28 cellular contexts compared by ENCODE assay signal in genomic region chr7:81865754-81866153, GRCh38.
"Had no signal": no experiment of that assay in that cellular context is flagged by ENCODE, and none has a peak within 500 bp of the region (broad histone marks: within the 10 kb centered on the region; RNA-seq: fewer than 3 reads in every experiment).

No MANE protein-coding gene starts in this region.

- H3K27me3 ChIP-seq: neural progenitor cell, ovary, right lobe of liver, spleen, suprapubic skin, testis, tibial artery, transverse colon, upper lobe of right lung, uterus had no signal

- H2AFZ ChIP-seq: neural progenitor cell, parathyroid adenoma had no signal

- H3K4me2 ChIP-seq: neural progenitor cell, smooth muscle cell had no signal

- H3K36me3 ChIP-seq: neural progenitor cell, ovary, right lobe of liver, spleen, suprapubic skin, tibial artery, transverse colon, upper lobe of right lung, uterus had no signal

- H3K4me3 ChIP-seq: neural progenitor cell, ovary, psoas muscle, right lobe of liver, skin epidermis, smooth muscle cell, spleen, suprapubic skin, testis, tibial artery, transverse colon, upper lobe of right lung, uterus had no signal

- H3K79me2 ChIP-seq: parathyroid adenoma had no signal

- DNase-seq: naive thymus-derived CD8-positive, alpha-beta T cell; occipital lobe; ovary; posterior cingulate gyrus; psoas muscle; right cardiac atrium; right lobe of liver; spleen; stimulated activated CD4-positive, alpha-beta T cell treated with anti-CD3 and anti-CD28 coated beads, Interleukin-12 subunit alpha, Interleukin-12 subunit beta, amount 100 ng/mL, for 4 hours; stimulated activated CD4-positive, alpha-beta T cell treated with anti-CD3 and anti-CD28 coated beads, Interleukin-1b, Interleukin-23, amount 100 ng/mL, for 48 hours; stimulated activated CD4-positive, alpha-beta T cell treated with anti-CD3 and anti-CD28 coated beads, Interleukin-4, amount 100 ng/mL, for 1 hour; stimulated activated CD4-positive, alpha-beta T cell treated with anti-CD3 and anti-CD28 coated beads, Interleukin-4, amount 100 ng/mL, for 4 hours; stimulated activated CD8-positive, alpha-beta memory T cell treated with anti-CD3 and anti-CD28 coated beads, Interleukin-4, amount 100 ng/mL, for 48 hours; stimulated activated naive CD4-positive, alpha-beta T cell; stimulated activated naive CD8-positive, alpha-beta T cell treated with anti-CD3 and anti-CD28 coated beads, Interleukin-15, amount 100 ng/mL, for 72 hours; stimulated activated naive CD8-positive, alpha-beta T cell treated with anti-CD3 and anti-CD28 coated beads, Interleukin-15, Interleukin-2, amounts not matched to agents 100 U/mL and 50 U/mL, for 24 hours; substantia nigra; testis; tibial artery; transverse colon; upper lobe of right lung; uterus had no signal

- H3K9ac ChIP-seq: neural progenitor cell, parathyroid adenoma had no signal

- H3K9me3 ChIP-seq: ovary, psoas muscle, right lobe of liver, suprapubic skin, testis, tibial artery, transverse colon, upper lobe of right lung, uterus had no signal

- H3K4me1 ChIP-seq: neural progenitor cell, parathyroid adenoma, psoas muscle, right lobe of liver, spleen, suprapubic skin, testis, tibial artery, transverse colon, upper lobe of right lung, uterus had no signal

- ATAC-seq: naive thymus-derived CD8-positive, alpha-beta T cell; psoas muscle; right cardiac atrium; right lobe of liver; stimulated activated memory B cell treated with anti-CD40 and anti-IgM and Interleukin-4, amounts not matched to agents 10 μg/mL and 1 μg/mL and 100 μg/mL, for 72 hours; stimulated activated naive CD8-positive, alpha-beta T cell treated with anti-CD3 and anti-CD28 coated beads, Interleukin-15, amount 100 ng/mL, for 72 hours; stimulated activated naive CD8-positive, alpha-beta T cell treated with anti-CD3 and anti-CD28 coated beads, Interleukin-15, Interleukin-2, amounts not matched to agents 100 U/mL and 50 U/mL, for 24 hours; upper lobe of right lung had no signal

- H3K27ac ChIP-seq: neural progenitor cell, ovary, parathyroid adenoma, psoas muscle, right lobe of liver, skin epidermis, spleen, suprapubic skin, testis, tibial artery, transverse colon, upper lobe of right lung, uterus had no signal
